26 cellular contexts compared by ENCODE assay signal in genomic region chr18:30514059-30514458, GRCh38.
"Had no signal": no experiment of that assay in that cellular context is flagged by ENCODE, and none has a peak within 500 bp of the region (broad histone marks: within the 10 kb centered on the region; RNA-seq: fewer than 3 reads in every experiment).

No MANE protein-coding gene starts in this region.

- H2AFZ ChIP-seq: hepatocyte had no signal

- H3K9me3 ChIP-seq: colonic mucosa, esophagus squamous epithelium, gastrocnemius medialis, heart right ventricle, lower lobe of right lung, mucosa of descending colon had no signal

- H3K27me3 ChIP-seq: colonic mucosa, esophagus squamous epithelium, gastrocnemius medialis, heart right ventricle, hepatocyte, left lung had no signal

- H3K36me3 ChIP-seq: colonic mucosa, esophagus squamous epithelium, gastrocnemius medialis, heart right ventricle, left lung, lower lobe of right lung had no signal

- H3K4me1 ChIP-seq: colonic mucosa, esophagus squamous epithelium, gastrocnemius medialis, heart right ventricle, left lung, lower lobe of right lung had no signal

- H3K4me3 ChIP-seq: colonic mucosa, esophagus squamous epithelium, gastrocnemius medialis, heart right ventricle, hepatocyte, left lung, lower lobe of right lung, mucosa of descending colon had no signal

- DNase-seq: colonic mucosa; cortex of kidney; effector CD8-positive, alpha-beta T cell; effector memory CD8-positive, alpha-beta T cell; endodermal cell; erythroblast; esophagus squamous epithelium; foreskin fibroblast; foreskin melanocyte; gastrocnemius medialis; glutamatergic neuron; head of caudate nucleus; heart right ventricle; hypothalamus; immature natural killer cell; islet precursor cell; left cardiac atrium; left ventricle myocardium superior; lower lobe of right lung; mesenchymal stem cell; mucosa of descending colon; naive B cell had no signal

- H3K4me2 ChIP-seq: hepatocyte had no signal

- H3K27ac ChIP-seq: colonic mucosa, epithelial cell of prostate, esophagus squamous epithelium, gastrocnemius medialis, heart right ventricle, hepatocyte, left lung, lower lobe of right lung had no signal

- ATAC-seq: effector memory CD8-positive, alpha-beta T cell; esophagus mucosa; gastrocnemius medialis; heart right ventricle; left cardiac atrium; left lung; left ventricle myocardium superior; mucosa of descending colon had no signal
